Comparison of ENCODE assay signal across 25 cellular contexts in the genomic region with DNA sequence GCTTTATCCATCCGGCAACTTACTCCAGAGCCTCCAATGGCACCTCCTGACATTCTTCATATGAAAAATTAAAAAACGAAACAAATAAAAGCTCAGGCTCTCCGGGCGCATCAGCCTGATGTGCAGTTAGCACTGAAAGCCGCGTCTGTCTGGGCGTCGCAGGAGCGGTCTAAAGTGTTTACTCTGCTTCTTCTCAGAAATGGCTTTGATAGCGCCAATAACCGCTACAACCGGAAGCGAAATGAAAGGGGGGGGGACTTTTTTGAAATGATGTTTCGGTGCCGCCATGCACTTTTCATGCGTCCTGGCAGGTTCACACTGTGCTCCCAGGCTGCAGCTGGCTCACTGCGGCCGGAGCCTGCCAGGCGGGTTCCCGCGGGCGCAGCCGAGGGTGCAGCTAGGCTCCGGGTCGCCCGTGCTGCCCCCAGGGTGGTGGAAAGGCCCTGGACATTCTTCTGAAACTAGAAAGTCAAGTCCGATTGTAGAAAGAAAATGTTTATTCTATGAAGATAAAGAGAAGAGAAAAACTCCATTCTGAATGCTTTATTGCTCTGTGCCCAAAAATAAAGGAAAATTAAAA.
DNase-seq lines count a peak whose midpoint lies in the region; ATAC-seq and TF ChIP-seq lines count a peak whose summit lies in the region.
"Had no signal": no experiment of that assay in that cellular context is flagged by ENCODE, and none has a peak within 500 bp of the region (broad histone marks: within the 10 kb centered on the region; RNA-seq: fewer than 3 reads in every experiment).

No MANE protein-coding gene starts in this region.

- ATAC-seq in left lung (peak; percentile 45), HG03378 (IDR thresholded peaks at IDR 0.05; ENCODE audit: unreplicated experiment) (no peak)
- ATAC-seq: activated CD4-positive, alpha-beta T cell treated with anti-CD3 and anti-CD28 coated beads for 36 hours; activated CD8-positive, alpha-beta T cell treated with anti-CD3 and anti-CD28 coated beads, Interleukin-2, amount 10 ng/mL, durations not matched to agents 7 days and 5 days; activated naive CD4-positive, alpha-beta T cell treated with anti-CD3 and anti-CD28 coated beads, Interleukin-2, amount 50 U/mL, for 72 hours; effector memory CD8-positive, alpha-beta T cell; GM12878; HepG2; lower lobe of right lung; natural killer cell treated with Interleukin-12 subunit alpha and Interleukin-12 subunit beta and Interleukin-15 and Interleukin-18, amount 100 ng/mL, for 72 hours had no signal

- TF ChIP-seq CTCF in left lung (IDR thresholded peaks at IDR 0.05) = no peak

- no peaks in the 10 kb centered on the region for H3K4me1 ChIP-seq in left lung
- H3K4me1 ChIP-seq: lower lobe of right lung, uterus had no signal

- H3K4me3 ChIP-seq in left lung = no peak overlapping the region
- H3K4me3 ChIP-seq: GM12878, lower lobe of right lung, thoracic aorta, uterus had no signal

- no peaks in the 10 kb centered on the region for H3K36me3 ChIP-seq in left lung
- H3K36me3 ChIP-seq: lower lobe of right lung, thoracic aorta, uterus had no signal

- H3K9me3 ChIP-seq in left lung = no peaks in the 10 kb centered on the region
- H3K9me3 ChIP-seq: lower lobe of right lung, SK-N-SH, thoracic aorta, uterus had no signal

- DNase-seq in NCI-H1436 (lab: John Stamatoyannopoulos, UW) = peak; percentile 9
- DNase-seq in NCI-H1436 treated with DMSO at 0.1 percent for 48 hours (lab: John Stamatoyannopoulos, UW) = no peak
- peak; percentile 87 for DNase-seq in NCI-H2029 (lab: John Stamatoyannopoulos, UW)
- peak; percentile 94 for DNase-seq in NCI-H748 treated with DMSO at 0.1 percent for 48 hours (lab: John Stamatoyannopoulos, UW)
- DNase-seq in left lung = peak in 1 of 2 donors; percentile 61
- no peak for DNase-seq in central memory CD4-positive, alpha-beta T cell
- no peak for DNase-seq in germinal center (ENCODE audit: low spot score)
- DNase-seq: 8988T; activated CD4-positive, alpha-beta T cell treated with anti-CD3 and anti-CD28 coated beads for 36 hours; activated CD8-positive, alpha-beta T cell treated with anti-CD3 and anti-CD28 coated beads, Interleukin-2, amount 10 ng/mL, durations not matched to agents 7 days and 5 days; CD4-positive, CD25-positive, alpha-beta regulatory T cell; cortex of kidney; effector memory CD8-positive, alpha-beta T cell; erythroblast; head of caudate nucleus; kidney; lower lobe of right lung; SK-N-SH; uterus had no signal

- no peak overlapping the region for H3K27ac ChIP-seq in left lung
- H3K27ac ChIP-seq: lower lobe of right lung, thoracic aorta, uterus had no signal

- intact Hi-C loops in left lung (cut with DNase I) = no loop called here

- peaks cover 0 to 15% of the 10 kb centered on the region in 2 donors for H3K27me3 ChIP-seq in left lung
- H3K27me3 ChIP-seq: uterus had no signal

Comparison
In these comparisons a context has a peak if more than half of its experiments do, and no peak if none do; other contexts are left out.
1. DNase-seq: peak in NCI-H1436 (single experiment), NCI-H2029 (single experiment) and NCI-H748 treated with DMSO at 0.1 percent for 48 hours (single experiment); none in NCI-H1436 treated with DMSO at 0.1 percent for 48 hours (single experiment), central memory CD4-positive, alpha-beta T cell (single experiment) and germinal center (single experiment).